Comparison of ENCODE assay signal across 19 cellular contexts in genomic region chr15:69793783-69794451, GRCh38.
A peak's percentile ranks its signal among the peaks of the same experiment; 100 is the strongest.
DNase-seq lines count a peak whose midpoint lies in the region; ATAC-seq and TF ChIP-seq lines count a peak whose summit lies in the region.
"Had no signal": no experiment of that assay in that cellular context is flagged by ENCODE, and none has a peak within 500 bp of the region (broad histone marks: within the 10 kb centered on the region; RNA-seq: fewer than 3 reads in every experiment).

No MANE protein-coding gene starts in this region.

- peaks cover 12% of the 10 kb centered on the region for H3K9me3 Mint-ChIP-seq in chondrocyte (ENCODE audit: low read depth)
- H3K9me3 Mint-ChIP-seq in stimulated activated effector memory CD8-positive, alpha-beta T cell treated with anti-CD3 and anti-CD28 coated beads, Interleukin-12 subunit alpha, Interleukin-12 subunit beta, amount 100 ng/mL, for 72 hours: peaks cover 6% of the 10 kb centered on the region

- H3K4me1 Mint-ChIP-seq in chondrocyte (ENCODE audit: low read depth): peaks cover 42% of the 10 kb centered on the region
- peaks cover 4% of the 10 kb centered on the region for H3K4me1 Mint-ChIP-seq in stimulated activated effector memory CD8-positive, alpha-beta T cell treated with anti-CD3 and anti-CD28 coated beads, Interleukin-12 subunit alpha, Interleukin-12 subunit beta, amount 100 ng/mL, for 72 hours
- H3K4me1 Mint-ChIP-seq: CD8-positive, alpha-beta memory T cell had no signal

- H3K4me2 ChIP-seq in GM23248 (ENCODE audit: unreplicated experiment): no peak overlapping the region
- no peak overlapping the region for H3K4me2 ChIP-seq in mesenchymal stem cell (ENCODE audit: low read length, poor library complexity, severe bottlenecking)

- TF ChIP-seq CTCF in chondrocyte (IDR thresholded peaks at IDR 0.05): no peak

- no peaks in the 10 kb centered on the region for H3K27me3 Mint-ChIP-seq in chondrocyte (ENCODE audit: low read depth)

- no peak overlapping the region for H4K8ac ChIP-seq in mesenchymal stem cell (ENCODE audit: low read length)

- H2BK5ac ChIP-seq in mesenchymal stem cell (ENCODE audit: low read depth, low read length, poor library complexity, severe bottlenecking): peak overlapping the region; percentile 25

- peaks cover 20% of the 10 kb centered on the region for H3K4me1 ChIP-seq in GM23248 (ENCODE audit: insufficient read depth)
- peaks cover 21% of the 10 kb centered on the region for H3K4me1 ChIP-seq in mesenchymal stem cell (ENCODE audit: control insufficient read depth, insufficient read depth, low read depth, low read length)

- H3K27ac Mint-ChIP-seq in chondrocyte (ENCODE audit: unreplicated experiment): peak overlapping the region; percentile 98
- H3K27ac Mint-ChIP-seq in stimulated activated effector memory CD8-positive, alpha-beta T cell treated with anti-CD3 and anti-CD28 coated beads, Interleukin-12 subunit alpha, Interleukin-12 subunit beta, amount 100 ng/mL, for 72 hours: peak overlapping the region; percentile 27
- H3K27ac Mint-ChIP-seq: activated T-helper 2 cell treated with anti-CD3 and anti-CD28 coated beads, Interferon-gamma antibody, Interleukin-2, Interleukin-4, amounts not matched to agents 10 μg/mL and 5 μg/mL and 100 μg/mL, durations not matched to agents 14 hours and 24 hours and 36 hours; CD8-positive, alpha-beta memory T cell; T-helper 1 cell treated with Interleukin-12 subunit alpha and Interleukin-12 subunit beta and Interleukin-4 antibody, amounts not matched to agents 30 μg/mL and 1 μg/mL, for 36 hours had no signal

- DNase-seq in GM23248: peak; percentile 7
- no peak for DNase-seq in chondrocyte (ENCODE audit: low spot score)
- no peak for DNase-seq in mesenchymal stem cell
- DNase-seq in stimulated activated effector memory CD8-positive, alpha-beta T cell treated with anti-CD3 and anti-CD28 coated beads, Interleukin-12 subunit alpha, Interleukin-12 subunit beta, amount 100 ng/mL, for 72 hours (ENCODE audit: low spot score in 2 of 2): no peak
- DNase-seq in dedifferentiated amniotic fluid mesenchymal stem cell (ENCODE audit: extremely low spot score): no peak
- DNase-seq: activated CD4-positive, CD25-positive, alpha-beta regulatory T cell; CD8-positive, alpha-beta memory T cell; EL; left colon; NCI-H1694; NCI-H226; SHP77 treated with DMSO at 0.1 percent for 48 hours; stimulated activated naive CD4-positive, alpha-beta T cell treated with Interleukin-2 at 50 U/mL for 16 hours; uterus had no signal

- H2BK12ac ChIP-seq in mesenchymal stem cell (ENCODE audit: low read length in 2 of 2): peak overlapping the region in 1 of 2 experiments; percentile 38

- no peaks in the 10 kb centered on the region for H3K79me2 ChIP-seq in GM23248 (ENCODE audit: insufficient read depth)

- no peak overlapping the region for H2BK120ac ChIP-seq in mesenchymal stem cell (ENCODE audit: low read depth, low read length)

- H3K79me1 ChIP-seq in mesenchymal stem cell (replicated peaks; ENCODE audit: low read length, poor library complexity, severe bottlenecking): no peaks in the 10 kb centered on the region

- H3F3A ChIP-seq in GM23248 (ENCODE audit: insufficient read depth): 0 out of 2 replicates have a peak, but pooled peaks cover 9% of the 10 kb centered on the region

- peak overlapping the region in 1 of 2 experiments; percentile 63 for H3K18ac ChIP-seq in mesenchymal stem cell (ENCODE audit: low read depth in 1 of 2, low read length in 2 of 2)

- H3K9me3 ChIP-seq in GM23248 (ENCODE audit: low read depth) (no peaks in the 10 kb centered on the region), mesenchymal stem cell (ENCODE audit: control insufficient read depth, low read length) (peaks cover 9% of the 10 kb centered on the region)
- H3K9me3 ChIP-seq: uterus had no signal

- no peak for ATAC-seq in stimulated activated effector memory CD8-positive, alpha-beta T cell treated with anti-CD3 and anti-CD28 coated beads, Interleukin-12 subunit alpha, Interleukin-12 subunit beta, amount 100 ng/mL, for 72 hours
- ATAC-seq in HG03520 (IDR thresholded peaks at IDR 0.05; ENCODE audit: unreplicated experiment) (no peak), HG02840 (IDR thresholded peaks at IDR 0.05; ENCODE audit: low FRiP score, unreplicated experiment) (no peak), GM21515 (IDR thresholded peaks at IDR 0.05; ENCODE audit: unreplicated experiment) (no peak)
- ATAC-seq: left colon had no signal

- no peak overlapping the region for H3K27ac ChIP-seq in GM23248
- H3K27ac ChIP-seq in mesenchymal stem cell (ENCODE audit: low read length, poor library complexity, severe bottlenecking): no peak overlapping the region

- H4K91ac ChIP-seq in mesenchymal stem cell (ENCODE audit: low read length): no peak overlapping the region

- H2BK15ac ChIP-seq in mesenchymal stem cell (ENCODE audit: low read depth, poor library complexity, severe bottlenecking): no peak overlapping the region

- H3K36me3 ChIP-seq in GM23248 (ENCODE audit: low read depth) (no peaks in the 10 kb centered on the region), mesenchymal stem cell (ENCODE audit: control insufficient read depth in 1 of 2, insufficient read depth in 2 of 2, low read depth in 1 of 2, low read length in 2 of 2) (no peaks in the 10 kb centered on the region)
- H3K36me3 ChIP-seq: uterus had no signal

- H3K27me3 ChIP-seq in GM23248 (replicated peaks; ENCODE audit: insufficient read depth) (peaks cover 6% of the 10 kb centered on the region; the same call in 1 of the 2 replicates), mesenchymal stem cell (ENCODE audit: control insufficient read depth in 1 of 2, insufficient read depth in 1 of 2, low read length in 2 of 2) (peaks cover 7 to 14% of the 10 kb centered on the region in 2 experiments)
- H3K27me3 ChIP-seq: uterus had no signal

- no peak overlapping the region for H3K14ac ChIP-seq in mesenchymal stem cell (ENCODE audit: low read length in 2 of 2)

- H3K23ac ChIP-seq in mesenchymal stem cell (ENCODE audit: low read length in 2 of 2): peak overlapping the region in 1 of 2 experiments; percentile 35

- H3K4me3 ChIP-seq in GM23248 (no peak overlapping the region), mesenchymal stem cell (ENCODE audit: insufficient read depth in 1 of 2, low read depth in 1 of 2, low read length in 2 of 2) (no peak overlapping the region)
- H3K4me3 ChIP-seq: uterus had no signal

- H2AFZ ChIP-seq in GM23248 (no peak overlapping the region), mesenchymal stem cell (ENCODE audit: low read depth, low read length) (no peak overlapping the region)

- H3K9me2 ChIP-seq in GM23248 (ENCODE audit: insufficient read depth): no peaks in the 10 kb centered on the region

- H3K4ac ChIP-seq in mesenchymal stem cell (ENCODE audit: low read depth in 1 of 2, low read length in 2 of 2): peak overlapping the region in 1 of 2 experiments; percentile 88

- no peaks in the 10 kb centered on the region for H4K20me1 ChIP-seq in GM23248 (ENCODE audit: insufficient read depth)

- 65 to 66% methylated on average over 9 of the region's 9 CpGs for WGBS in GM23248 (ENCODE audit: low coverage in 1 of 2, low lambda C conversion rate in 2 of 2, missing lambda C conversion rate in 2 of 2), 2 experiments
- WGBS in mesenchymal stem cell: 75% methylated on average over 9 of the region's 9 CpGs

- H3K9ac ChIP-seq in GM23248 (no peak overlapping the region), mesenchymal stem cell (ENCODE audit: low read length) (no peak overlapping the region)

- H3K36me3 Mint-ChIP-seq in chondrocyte (ENCODE audit: low read depth): no peaks in the 10 kb centered on the region
- no peaks in the 10 kb centered on the region for H3K36me3 Mint-ChIP-seq in stimulated activated effector memory CD8-positive, alpha-beta T cell treated with anti-CD3 and anti-CD28 coated beads, Interleukin-12 subunit alpha, Interleukin-12 subunit beta, amount 100 ng/mL, for 72 hours

- H3K4me3 Mint-ChIP-seq in chondrocyte (ENCODE audit: unreplicated experiment): no peak overlapping the region
- H3K4me3 Mint-ChIP-seq in stimulated activated effector memory CD8-positive, alpha-beta T cell treated with anti-CD3 and anti-CD28 coated beads, Interleukin-12 subunit alpha, Interleukin-12 subunit beta, amount 100 ng/mL, for 72 hours: no peak overlapping the region
- H3K4me3 Mint-ChIP-seq: T-helper 1 cell treated with Interleukin-12 subunit alpha and Interleukin-12 subunit beta and Interleukin-4 antibody, amounts not matched to agents 30 μg/mL and 1 μg/mL, for 36 hours had no signal

- peak overlapping the region; percentile 64 for H2AK5ac ChIP-seq in mesenchymal stem cell (ENCODE audit: low read length, severe bottlenecking)

- in situ Hi-C loops in GM23248 (cut with MboI): no loop called here
